ENCODE assay signal across 8 cellular contexts in genomic region chr1:154344977-154345837, GRCh38. TPM values are rescaled to one million over a fixed set of nuclear protein-coding genes. Genes with fewer than 3 reads are reported as not detected.
DNase-seq lines count a peak whose midpoint lies in the region; ATAC-seq and TF ChIP-seq lines count a peak whose summit lies in the region.

No MANE protein-coding gene starts in this region.

- H3K27ac ChIP-seq in Panc1 (ENCODE audit: low read length) (no peak overlapping the region), heart left ventricle (no peak overlapping the region)

- H3K9me3 ChIP-seq in Panc1 (ENCODE audit: control insufficient read depth, insufficient read depth, low read depth, low read length) = no peaks in the 10 kb centered on the region
- H3K9me3 ChIP-seq in heart left ventricle = no peaks in the 10 kb centered on the region

- peaks cover 44% of the 10 kb centered on the region for H3K4me1 Mint-ChIP-seq in activated T-helper 2 cell treated with anti-CD3 and anti-CD28 coated beads, Interferon-gamma antibody, Interleukin-2, Interleukin-4, amounts not matched to agents 10 μg/mL and 5 μg/mL and 100 μg/mL, durations not matched to agents 14 hours and 24 hours and 36 hours (ENCODE audit: low read depth)

- POLR2A ChIA-PET in Panc1 (lab: Charles Lee) = no interaction called here

- TF ChIP-seq POLR2A in heart left ventricle (IDR thresholded peaks at IDR 0.05) = no peak

- H3K36me3 ChIP-seq in Panc1 (ENCODE audit: control insufficient read depth, insufficient read depth, low read length) (peaks cover 2% of the 10 kb centered on the region; the same call in 1 of the 2 replicates), heart left ventricle (peaks cover 0 to 98% (median 90%) of the 10 kb centered on the region in 9 donors)

- CTCF ChIA-PET in Panc1 (lab: Charles Lee) = interaction anchor here (0.6 to 2.2 kb wide), 2 partner anchors 10 to 16 kb away, joined by 3 to 8 read pairs; no protein-coding TSS in a partner anchor

- peaks cover 89% of the 10 kb centered on the region for H3K36me3 Mint-ChIP-seq in activated T-helper 2 cell treated with anti-CD3 and anti-CD28 coated beads, Interferon-gamma antibody, Interleukin-2, Interleukin-4, amounts not matched to agents 10 μg/mL and 5 μg/mL and 100 μg/mL, durations not matched to agents 14 hours and 24 hours and 36 hours (ENCODE audit: low read depth)

- H3K27me3 Mint-ChIP-seq in activated T-helper 2 cell treated with anti-CD3 and anti-CD28 coated beads, Interferon-gamma antibody, Interleukin-2, Interleukin-4, amounts not matched to agents 10 μg/mL and 5 μg/mL and 100 μg/mL, durations not matched to agents 14 hours and 24 hours and 36 hours (ENCODE audit: low read depth) = no peaks in the 10 kb centered on the region

- BruUV-seq in Panc1 (replicated peaks; lab: Mats Ljungman, UMichigan) = no TSS peak

- no peak overlapping the region for H3K4me3 Mint-ChIP-seq in activated T-helper 2 cell treated with anti-CD3 and anti-CD28 coated beads, Interferon-gamma antibody, Interleukin-2, Interleukin-4, amounts not matched to agents 10 μg/mL and 5 μg/mL and 100 μg/mL, durations not matched to agents 14 hours and 24 hours and 36 hours (ENCODE audit: low read depth)

- H3K4me1 ChIP-seq in Panc1 (ENCODE audit: control insufficient read depth, insufficient read depth, low read length) (no peaks in the 10 kb centered on the region), heart left ventricle (peaks cover 0 to 42% (median 0%) of the 10 kb centered on the region in 12 donors)

- no peak overlapping the region for H3K27ac Mint-ChIP-seq in activated T-helper 2 cell treated with anti-CD3 and anti-CD28 coated beads, Interferon-gamma antibody, Interleukin-2, Interleukin-4, amounts not matched to agents 10 μg/mL and 5 μg/mL and 100 μg/mL, durations not matched to agents 14 hours and 24 hours and 36 hours

- no peak overlapping the region for H3K4me3 ChIP-seq in GM12864 (ENCODE audit: low read depth, low read length)
- no peak overlapping the region for H3K4me3 ChIP-seq in Panc1 (ENCODE audit: low read depth in 2 of 2, low read length in 2 of 2)
- H3K4me3 ChIP-seq in heart left ventricle = peak overlapping the region in 1 of 12 donors; percentile 17

- ATAC-seq in Panc1 = no peak
- ATAC-seq in heart left ventricle = no peak

- WGBS in heart left ventricle, 4 donors = 83 to 89% (median 86%) methylated on average over 12 of the region's 12 CpGs

- no peaks in the 10 kb centered on the region for H3K9me3 Mint-ChIP-seq in activated T-helper 2 cell treated with anti-CD3 and anti-CD28 coated beads, Interferon-gamma antibody, Interleukin-2, Interleukin-4, amounts not matched to agents 10 μg/mL and 5 μg/mL and 100 μg/mL, durations not matched to agents 14 hours and 24 hours and 36 hours

- TF ChIP-seq CTCF in GM12864 (IDR thresholded peaks at IDR 0.05; ENCODE audit: low read depth, low read length, missing control alignments) (peak; percentile 84), Panc1 (IDR thresholded peaks at IDR 0.05) (peak; percentile 90), heart left ventricle (IDR thresholded peaks at IDR 0.05) (peak in 11 of 12 donors; percentile 21 to 61 (median 47))

- DNase-seq in GM12864 (ENCODE audit: low read depth) (no peak), Panc1 (ENCODE audit: low read depth, low spot score) (no peak), heart left ventricle (no peak), T1000 (lab: John Stamatoyannopoulos, UW) (no peak), NCI-H2029 (lab: John Stamatoyannopoulos, UW) (no peak), NK-92 (lab: John Stamatoyannopoulos, UW; ENCODE audit: unreplicated experiment) (no peak)
- DNase-seq in activated T-helper 2 cell treated with anti-CD3 and anti-CD28 coated beads, Interferon-gamma antibody, Interleukin-2, Interleukin-4, amounts not matched to agents 10 μg/mL and 5 μg/mL and 100 μg/mL, durations not matched to agents 14 hours and 24 hours and 36 hours (ENCODE audit: low spot score) = peak; percentile 57
- peak; percentile 77 for DNase-seq in stimulated activated CD4-positive, alpha-beta T cell treated with anti-CD3 and anti-CD28 coated beads, Interleukin-4, amount 100 ng/mL, for 1 hour

- H3K27me3 ChIP-seq in Panc1 (ENCODE audit: control insufficient read depth, insufficient read depth, low read length) (no peaks in the 10 kb centered on the region), heart left ventricle (no peaks in the 10 kb centered on the region)

- in situ Hi-C loops in Panc1 (cut with HindIII; ENCODE audit: low pct_unique_long_range_greater_than_20kb, low sequenced_read_pairs) = no loop called here

- intact Hi-C loops in Panc1 (cut with micrococcal nuclease; ENCODE audit: unreplicated experiment) = no loop called here
- intact Hi-C loops in activated T-helper 2 cell treated with anti-CD3 and anti-CD28 coated beads, Interferon-gamma antibody, Interleukin-2, Interleukin-4, amounts not matched to agents 10 μg/mL and 5 μg/mL and 100 μg/mL, durations not matched to agents 14 hours and 24 hours and 36 hours (cut with micrococcal nuclease) = no loop called here
- intact Hi-C loops in heart left ventricle (cut with DNase I) = no loop called here

RNA-seq across cellular contexts. Expression of gene ATP8B2, which starts 19.9 kb away (rescaled TPM):
- 14.7 TPM for total RNA-seq in Panc1 (2021; ENCODE audit: unreplicated experiment)
- 17.1 TPM for polyA plus RNA-seq in Panc1 (2012; ENCODE audit: insufficient read length)
- 44.0 and 47.0 TPM in 2 replicates for total RNA-seq in activated T-helper 2 cell treated with anti-CD3 and anti-CD28 coated beads, Interferon-gamma antibody, Interleukin-2, Interleukin-4, amounts not matched to agents 10 μg/mL and 5 μg/mL and 100 μg/mL, durations not matched to agents 14 hours and 24 hours and 36 hours
- 10 to 100 TPM in 8 of 9 donors, 1 to 10 TPM in 1; 9.4 to 45.0 (median 15.5) TPM for total RNA-seq in heart left ventricle
- polyA plus RNA-seq in heart left ventricle = 10 to 100 TPM in 1 of 2 donors, 1 to 10 TPM in 1; 7.2 to 18.3 TPM

RNA-seq across cellular contexts. Expression of gene AQP10, which starts 24.3 kb away (rescaled TPM):
- total RNA-seq in Panc1 (2021; ENCODE audit: unreplicated experiment) = not detected
- not detected for polyA plus RNA-seq in Panc1 (2012; ENCODE audit: insufficient read length)
- not detected in 2 replicates for total RNA-seq in activated T-helper 2 cell treated with anti-CD3 and anti-CD28 coated beads, Interferon-gamma antibody, Interleukin-2, Interleukin-4, amounts not matched to agents 10 μg/mL and 5 μg/mL and 100 μg/mL, durations not matched to agents 14 hours and 24 hours and 36 hours
- total RNA-seq in heart left ventricle = under 1 TPM in 6 of 9 donors, not detected in 3; 0.23 to 0.93 (median 0.55) TPM
- 1 to 10 TPM in 1 of 2 donors, under 1 TPM in 1; 0.15 to 1.2 TPM for polyA plus RNA-seq in heart left ventricle

RNA-seq across cellular contexts. Expression of gene IL6R, which starts 59.9 kb away (rescaled TPM):
- 12.2 TPM for total RNA-seq in Panc1 (2021; ENCODE audit: unreplicated experiment)
- 14.1 TPM for polyA plus RNA-seq in Panc1 (2012; ENCODE audit: insufficient read length)
- total RNA-seq in activated T-helper 2 cell treated with anti-CD3 and anti-CD28 coated beads, Interferon-gamma antibody, Interleukin-2, Interleukin-4, amounts not matched to agents 10 μg/mL and 5 μg/mL and 100 μg/mL, durations not matched to agents 14 hours and 24 hours and 36 hours = 1.6 and 2.2 TPM in 2 replicates
- 10 to 100 TPM in 6 of 9 donors, 1 to 10 TPM in 3; 5.7 to 26.6 (median 13.1) TPM for total RNA-seq in heart left ventricle
- 1 to 10 TPM; 3.4 to 8.6 TPM for polyA plus RNA-seq in heart left ventricle

Comparison
In these comparisons a context has a peak if more than half of its experiments do, and no peak if none do; other contexts are left out.
1. DNase-seq: peak in activated T-helper 2 cell treated with anti-CD3 and anti-CD28 coated beads, Interferon-gamma antibody, Interleukin-2, Interleukin-4, amounts not matched to agents 10 μg/mL and 5 μg/mL and 100 μg/mL, durations not matched to agents 14 hours and 24 hours and 36 hours (single experiment) and stimulated activated CD4-positive, alpha-beta T cell treated with anti-CD3 and anti-CD28 coated beads, Interleukin-4, amount 100 ng/mL, for 1 hour (single experiment); none in GM12864 (single experiment), Panc1 (single experiment), heart left ventricle (0 of 5), T1000 (single experiment), NCI-H2029 (single experiment) and NK-92 (single experiment).
2. Peak in every context shown above with its lines, with median percentiles within 50 percentile points of each other: CTCF ChIP-seq.